ENCODE assay signal across 20 cellular contexts in the genomic region with DNA sequence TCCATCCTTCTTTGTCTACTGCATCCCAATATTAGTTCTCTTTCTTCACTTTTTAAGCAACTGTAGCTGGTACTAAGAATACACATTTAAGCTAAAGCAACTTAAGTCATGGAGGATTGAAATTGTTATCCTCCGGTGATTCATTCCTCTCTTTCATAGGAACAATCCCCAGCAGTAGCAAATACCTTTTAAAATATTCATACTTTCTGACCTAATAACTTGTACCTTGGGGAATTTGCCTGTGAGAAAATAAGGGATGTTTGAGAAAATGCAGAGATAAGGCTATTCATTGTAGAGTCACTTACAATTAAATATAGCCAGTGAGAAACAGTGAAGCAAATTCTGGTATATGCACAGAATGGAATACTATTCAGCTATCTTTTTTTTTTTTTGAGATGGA.
A peak's percentile ranks its signal among the peaks of the same experiment; 100 is the strongest.
DNase-seq lines count a peak whose midpoint lies in the region; ATAC-seq and TF ChIP-seq lines count a peak whose summit lies in the region.
"Had no signal": no experiment of that assay in that cellular context is flagged by ENCODE, and none has a peak within 500 bp of the region (broad histone marks: within the 10 kb centered on the region; RNA-seq: fewer than 3 reads in every experiment).

No MANE protein-coding gene starts in this region.

- H3K4me3 Mint-ChIP-seq in chondrocyte (ENCODE audit: unreplicated experiment) = no peak overlapping the region
- H3K4me3 Mint-ChIP-seq: activated B cell treated with CpG ODN at 0.5 μM for 24 hours had no signal

- ATAC-seq in HG03354 (IDR thresholded peaks at IDR 0.05; ENCODE audit: poor library complexity, severe bottlenecking, unreplicated experiment) (no peak), HG03045 (IDR thresholded peaks at IDR 0.05; ENCODE audit: unreplicated experiment) (no peak)
- ATAC-seq: sciatic nerve had no signal

- peaks cover 9% of the 10 kb centered on the region for H3K4me1 Mint-ChIP-seq in chondrocyte (ENCODE audit: low read depth)
- H3K4me1 Mint-ChIP-seq: activated B cell treated with CpG ODN at 0.5 μM for 24 hours had no signal

- H3K79me1 ChIP-seq in mesenchymal stem cell (replicated peaks; ENCODE audit: low read length, poor library complexity, severe bottlenecking) = peaks cover 2% of the 10 kb centered on the region

- H3K27me3 ChIP-seq in mesenchymal stem cell (ENCODE audit: control insufficient read depth in 1 of 2, insufficient read depth in 1 of 2, low read length in 2 of 2) = no peaks in the 10 kb centered on the region
- H3K27me3 ChIP-seq: BLaER1, testis had no signal

- no peak overlapping the region for H3K4ac ChIP-seq in mesenchymal stem cell (ENCODE audit: low read depth in 1 of 2, low read length in 2 of 2)

- H3K14ac ChIP-seq in mesenchymal stem cell (ENCODE audit: low read length in 2 of 2) = no peak overlapping the region

- H2BK120ac ChIP-seq in mesenchymal stem cell (ENCODE audit: low read depth, low read length) = no peak overlapping the region

- H3K4me2 ChIP-seq in mesenchymal stem cell (ENCODE audit: low read length, poor library complexity, severe bottlenecking) = no peak overlapping the region
- H3K4me2 ChIP-seq: BLaER1 had no signal

- peak overlapping the region; percentile 63 for H3K27ac Mint-ChIP-seq in chondrocyte (ENCODE audit: unreplicated experiment)
- H3K27ac Mint-ChIP-seq: activated B cell treated with CpG ODN at 0.5 μM for 24 hours had no signal

- no peak overlapping the region for H3K27ac ChIP-seq in mesenchymal stem cell (ENCODE audit: low read length, poor library complexity, severe bottlenecking)
- H3K27ac ChIP-seq: BLaER1, epithelial cell of prostate, testis had no signal

- WGBS in mesenchymal stem cell = no CpG with 5 or more reads among the region's 1 CpG

- H4K91ac ChIP-seq in mesenchymal stem cell (ENCODE audit: low read length) = no peak overlapping the region

- H2AK5ac ChIP-seq in mesenchymal stem cell (ENCODE audit: low read length, severe bottlenecking) = no peak overlapping the region

- no peak overlapping the region for H3K18ac ChIP-seq in mesenchymal stem cell (ENCODE audit: low read depth in 1 of 2, low read length in 2 of 2)

- H4K8ac ChIP-seq in mesenchymal stem cell (ENCODE audit: low read length) = no peak overlapping the region

- no peak overlapping the region for H2AFZ ChIP-seq in mesenchymal stem cell (ENCODE audit: low read depth, low read length)

- H3K36me3 Mint-ChIP-seq in chondrocyte (ENCODE audit: low read depth) = peaks cover 25% of the 10 kb centered on the region

- H3K23ac ChIP-seq in mesenchymal stem cell (ENCODE audit: low read length in 2 of 2) = no peak overlapping the region

- H2BK15ac ChIP-seq in mesenchymal stem cell (ENCODE audit: low read depth, poor library complexity, severe bottlenecking) = no peak overlapping the region

- no peaks in the 10 kb centered on the region for H3K27me3 Mint-ChIP-seq in chondrocyte (ENCODE audit: low read depth)
- H3K27me3 Mint-ChIP-seq: activated B cell treated with CpG ODN at 0.5 μM for 24 hours had no signal

- H2BK5ac ChIP-seq in mesenchymal stem cell (ENCODE audit: low read depth, low read length, poor library complexity, severe bottlenecking) = no peak overlapping the region

- H3K36me3 ChIP-seq in mesenchymal stem cell (ENCODE audit: control insufficient read depth in 1 of 2, insufficient read depth in 2 of 2, low read depth in 1 of 2, low read length in 2 of 2) = peaks cover 0 to 37% of the 10 kb centered on the region in 2 experiments

- H3K4me3 ChIP-seq in mesenchymal stem cell (ENCODE audit: insufficient read depth in 1 of 2, low read depth in 1 of 2, low read length in 2 of 2) = no peak overlapping the region
- H3K4me3 ChIP-seq: BLaER1, testis had no signal

- no peaks in the 10 kb centered on the region for H3K9me3 ChIP-seq in mesenchymal stem cell (ENCODE audit: control insufficient read depth, low read length)
- H3K9me3 ChIP-seq: testis had no signal

- TF ChIP-seq CTCF in AG09319 (IDR thresholded peaks at IDR 0.05; ENCODE audit: low read depth, low read length) (no peak), chondrocyte (IDR thresholded peaks at IDR 0.05) (no peak)

- H3K9ac ChIP-seq in mesenchymal stem cell (ENCODE audit: low read length) = no peak overlapping the region
- H3K9ac ChIP-seq: BLaER1 had no signal

- no peaks in the 10 kb centered on the region for H3K4me1 ChIP-seq in mesenchymal stem cell (ENCODE audit: control insufficient read depth, insufficient read depth, low read depth, low read length)
- H3K4me1 ChIP-seq: BLaER1, testis had no signal

- H2BK12ac ChIP-seq in mesenchymal stem cell (ENCODE audit: low read length in 2 of 2) = no peak overlapping the region

- H3K9me3 Mint-ChIP-seq in chondrocyte (ENCODE audit: low read depth) = peaks cover 5% of the 10 kb centered on the region
- H3K9me3 Mint-ChIP-seq: activated B cell treated with CpG ODN at 0.5 μM for 24 hours had no signal

- DNase-seq in AG09319 (ENCODE audit: extremely low read depth, low read depth) = peak; percentile 10
- DNase-seq in LHCN-M2 (ENCODE audit: low read depth) = peak; percentile 85
- no peak for DNase-seq in chondrocyte (ENCODE audit: low spot score)
- peak; percentile 8 for DNase-seq in mesenchymal stem cell
- no peak for DNase-seq in NCI-H510A (lab: John Stamatoyannopoulos, UW)
- no peak for DNase-seq in amniotic stem cell (lab: John Stamatoyannopoulos, UW)
- DNase-seq: activated B cell treated with CpG ODN at 0.5 μM for 24 hours; activated effector memory CD4-positive, alpha-beta T cell treated with Interleukin-2 at 50 U/mL for 16 hours; cortex of kidney; left cardiac atrium; NCI-H748 treated with DMSO at 0.1 percent for 48 hours; stimulated activated CD4-positive, alpha-beta T cell treated with anti-CD3 and anti-CD28 coated beads, Interleukin-2, amount 100 ng/mL, for 48 hours; stimulated activated CD8-positive, alpha-beta memory T cell treated with anti-CD3 and anti-CD28 coated beads, Interleukin-4, amount 100 ng/mL, for 48 hours; T-helper 1 cell; testis had no signal

Comparison
In these comparisons a context has a peak if more than half of its experiments do, and no peak if none do; other contexts are left out.
1. DNase-seq: peak in AG09319 (single experiment), LHCN-M2 (single experiment) and mesenchymal stem cell (single experiment); none in chondrocyte (single experiment), NCI-H510A (single experiment) and amniotic stem cell (single experiment).